Comparison of ENCODE assay signal across 2 cellular contexts in genomic region chr5:142356318-142356715, GRCh38.
TF ChIP-seq lines count a peak whose summit lies in the region.

No MANE protein-coding gene starts in this region.

TF ChIP-seq in K562, 482 proteins besides CTCF, POLR2A, EP300 and RAD21 (continued from another document):
- TF ChIP-seq NKRF (IDR thresholded peaks at IDR 0.05; ENCODE audit: borderline replicate concordance) (no peak), ZNF146 (CRISPR knock-in tag; IDR thresholded peaks at IDR 0.05; ENCODE audit: unreplicated experiment) (no peak), ZNF395 (CRISPR knock-in tag; IDR thresholded peaks at IDR 0.05) (0 out of 2 replicates have a peak, but pooled peaks have one; percentile 10)

TF ChIP-seq in HepG2, 621 proteins besides CTCF, POLR2A, EP300 and RAD21 (continued from another document):
- TF ChIP-seq ZFP36L1 (CRISPR knock-in tag; IDR thresholded peaks at IDR 0.05) (no peak), TFAP4 (IDR thresholded peaks at IDR 0.05; ENCODE audit: borderline replicate concordance, low read depth) (0 out of 2 replicates have a peak, but pooled peaks have one; percentile 4), TMF1 (CRISPR knock-in tag; IDR thresholded peaks at IDR 0.05; ENCODE audit: low read depth) (no peak), ZFP36 (IDR thresholded peaks at IDR 0.05; ENCODE audit: borderline replicate concordance, low read depth, low read length, partially characterized antibody) (no peak), ZNF260 (CRISPR knock-in tag; IDR thresholded peaks at IDR 0.05; ENCODE audit: borderline replicate concordance, low read depth) (no peak), ZMYM2 (CRISPR knock-in tag; IDR thresholded peaks at IDR 0.05) (peak; percentile 13; the same call in 1 of the 2 replicates), ZFP37 (CRISPR knock-in tag; IDR thresholded peaks at IDR 0.05; ENCODE audit: borderline replicate concordance) (no peak), PRPF4 (IDR thresholded peaks at IDR 0.05; ENCODE audit: low read depth, low read length, poor library complexity, severe bottlenecking) (peak; percentile 30), HNF4A (CRISPR knock-in tag; IDR thresholded peaks at IDR 0.05) (no peak), SP5 (CRISPR knock-in tag; IDR thresholded peaks at IDR 0.05; ENCODE audit: borderline replicate concordance, low read depth) (no peak)
